In the genomic region with DNA sequence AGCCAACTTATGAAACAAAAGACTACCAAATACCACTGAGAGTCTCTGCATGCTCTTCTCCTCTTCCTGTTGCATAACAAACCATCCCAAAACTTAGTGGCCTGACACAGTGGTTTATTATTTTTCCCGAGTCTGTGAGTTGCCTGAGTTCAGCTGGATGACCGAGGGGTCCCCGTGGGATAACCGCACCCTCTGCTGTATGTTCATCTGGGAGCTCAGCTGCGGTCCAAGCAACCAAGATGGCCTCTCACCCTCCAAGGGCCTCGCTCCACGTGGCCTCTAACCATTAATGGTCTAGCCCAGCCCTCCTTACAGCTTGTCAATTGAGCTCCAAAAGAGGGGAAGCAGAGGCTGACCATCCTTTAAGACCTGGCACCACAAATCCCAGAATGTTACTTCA, we compare ENCODE assay signal across 21 cellular contexts. TPM values are rescaled to one million over a fixed set of nuclear protein-coding genes. Genes with fewer than 3 reads are reported as not detected.
DNase-seq lines count a peak whose midpoint lies in the region; ATAC-seq and TF ChIP-seq lines count a peak whose summit lies in the region.
"Had no signal": no experiment of that assay in that cellular context is flagged by ENCODE, and none has a peak within 500 bp of the region (broad histone marks: within the 10 kb centered on the region; RNA-seq: fewer than 3 reads in every experiment).

No MANE protein-coding gene starts in this region.

- H3K27ac ChIP-seq in psoas muscle = no peak overlapping the region
- H3K27ac ChIP-seq: PC-9 had no signal

- ATAC-seq in psoas muscle = no peak

- peaks cover 15% of the 10 kb centered on the region for H3K36me3 Mint-ChIP-seq in progenitor cell of endocrine pancreas (ENCODE audit: insufficient read depth)

- 67 to 79% (median 79%) methylated on average over 7 of the region's 7 CpGs for whole genome bisulfite sequencing in psoas muscle, 3 donors

- H3K4me1 ChIP-seq in BE2C (no peaks in the 10 kb centered on the region), psoas muscle (no peaks in the 10 kb centered on the region)

- H3K9me3 ChIP-seq in BE2C (no peaks in the 10 kb centered on the region), psoas muscle (no peaks in the 10 kb centered on the region)

- peak; percentile 20 for DNase-seq in activated CD8-positive, alpha-beta memory T cell treated with anti-CD3 and anti-CD28 coated beads, Interleukin-2, amount 50 U/mL, for 48 hours
- no peak for DNase-seq in activated CD8-positive, alpha-beta memory T cell treated with anti-CD3 and anti-CD28 coated beads, Interleukin-2, amount 50 U/mL, for 4 hours
- DNase-seq in BE2C = peak; percentile 1
- peak; percentile 34 for DNase-seq in ecto neural progenitor cell (ENCODE audit: low spot score)
- no peak for DNase-seq in progenitor cell of endocrine pancreas (ENCODE audit: low spot score, unreplicated experiment)
- no peak for DNase-seq in NCI-H187 treated with DMSO at 0.1 percent for 48 hours (lab: John Stamatoyannopoulos, UW)
- no peak for DNase-seq in NCI-H2227 (lab: John Stamatoyannopoulos, UW; ENCODE audit: unreplicated experiment)
- DNase-seq in psoas muscle = no peak
- DNase-seq: 8988T; CD4-positive, alpha-beta memory T cell; DND-41; GDM1; GOT3; HFFc6; NCI-H1092; NCI-H146; NCI-H2227 treated with DMSO at 0.1 percent for 48 hours; NCI-H524; PC-9 had no signal

- no peaks in the 10 kb centered on the region for H3K9me3 Mint-ChIP-seq in progenitor cell of endocrine pancreas (ENCODE audit: low read depth)
- H3K9me3 Mint-ChIP-seq: CD4-positive, alpha-beta memory T cell; HFFc6 had no signal

- H3K36me3 ChIP-seq in BE2C (peaks cover 17% of the 10 kb centered on the region), psoas muscle (ENCODE audit: insufficient read depth in 1 of 2, low read depth in 1 of 2) (no peaks in the 10 kb centered on the region)

- H3K4me3 ChIP-seq in BE2C (ENCODE audit: low read depth, low read length) (no peak overlapping the region), psoas muscle (no peak overlapping the region)
- H3K4me3 ChIP-seq: PC-9 had no signal

- H3K4me1 Mint-ChIP-seq in progenitor cell of endocrine pancreas (ENCODE audit: low read depth) = peaks cover 4% of the 10 kb centered on the region

- H3K27me3 ChIP-seq in BE2C (no peaks in the 10 kb centered on the region), psoas muscle (ENCODE audit: insufficient read depth in 3 of 3, low read length in 2 of 3) (no peaks in the 10 kb centered on the region)

- no peak for TF ChIP-seq CTCF in BE2C (IDR thresholded peaks at IDR 0.05; ENCODE audit: low read depth, low read length)
- no peak for TF ChIP-seq CTCF in progenitor cell of endocrine pancreas (IDR thresholded peaks at IDR 0.05; ENCODE audit: unreplicated experiment)
- TF ChIP-seq CTCF in psoas muscle (IDR thresholded peaks at IDR 0.05) = no peak

- intact Hi-C loops in psoas muscle (cut with DNase I) = no loop called here

- H3K27ac Mint-ChIP-seq in progenitor cell of endocrine pancreas = peak overlapping the region; percentile 1
- H3K27ac Mint-ChIP-seq: CD4-positive, alpha-beta memory T cell; HFFc6 had no signal

- no peak overlapping the region for H3K4me3 Mint-ChIP-seq in progenitor cell of endocrine pancreas (ENCODE audit: low read depth)
- H3K4me3 Mint-ChIP-seq: CD4-positive, alpha-beta memory T cell; HFFc6 had no signal

- no peaks in the 10 kb centered on the region for H3K27me3 Mint-ChIP-seq in progenitor cell of endocrine pancreas
- H3K27me3 Mint-ChIP-seq: CD4-positive, alpha-beta memory T cell had no signal

RNA-seq across cellular contexts. Expression of gene ITM2C, which starts 17.1 kb away (rescaled TPM):
- polyA plus RNA-seq in BE2C (2012; ENCODE audit: insufficient read depth, insufficient read length, low read depth) = 1,292 TPM
- 169 and 174 TPM in 2 replicates for total RNA-seq in progenitor cell of endocrine pancreas
- 10 to 100 TPM in 2 of 4 donors, 1 to 10 TPM in 2; 9.0 to 20.3 (median 10.6) TPM for total RNA-seq in psoas muscle
- polyA plus RNA-seq in psoas muscle = 10 to 100 TPM in 2 of 3 donors, 1 to 10 TPM in 1; 9.1 to 12.6 (median 11.5) TPM

RNA-seq across cellular contexts. Expression of gene GPR55, which starts 43.2 kb away (rescaled TPM):
- not detected for polyA plus RNA-seq in BE2C (2012; ENCODE audit: insufficient read depth, insufficient read length, low read depth)
- total RNA-seq in progenitor cell of endocrine pancreas (not detected in 2 replicates), psoas muscle (under 1 TPM in 1 of 4 donors, not detected in 3; 0.32 TPM)
- polyA plus RNA-seq in psoas muscle = under 1 TPM in 2 of 3 donors, not detected in 1; 0.01 to 0.03 TPM
- total RNA-seq: HFFc6, MCF 10A, PC-9 had no signal
- polyA plus RNA-seq: BJ had no signal

Comparison
In these comparisons a context has a peak if more than half of its experiments do, and no peak if none do; other contexts are left out.
1. DNase-seq: peak in activated CD8-positive, alpha-beta memory T cell treated with anti-CD3 and anti-CD28 coated beads, Interleukin-2, amount 50 U/mL, for 48 hours (single experiment), BE2C (single experiment) and ecto neural progenitor cell (single experiment); none in activated CD8-positive, alpha-beta memory T cell treated with anti-CD3 and anti-CD28 coated beads, Interleukin-2, amount 50 U/mL, for 4 hours (single experiment), progenitor cell of endocrine pancreas (single experiment), NCI-H187 treated with DMSO at 0.1 percent for 48 hours (single experiment), NCI-H2227 (single experiment) and psoas muscle (0 of 2).